ENCODE assay signal across 18 cellular contexts in genomic region chr20:52794853-52795252, GRCh38.
DNase-seq lines count a peak whose midpoint lies in the region; ATAC-seq, FAIRE-seq and TF ChIP-seq lines count a peak whose summit lies in the region.
"Had no signal": no experiment of that assay in that cellular context is flagged by ENCODE, and none has a peak within 500 bp of the region (broad histone marks: within the 10 kb centered on the region; RNA-seq: fewer than 3 reads in every experiment).

No MANE protein-coding gene starts in this region.

- no peaks in the 10 kb centered on the region for H3K36me3 Mint-ChIP-seq in WTC11
- H3K36me3 Mint-ChIP-seq: CD4-positive, alpha-beta memory T cell had no signal

- CTCF ChIA-PET in WTC11 (lab: Charles Lee) = no interaction called here

- H3K4me1 Mint-ChIP-seq in WTC11 = no peaks in the 10 kb centered on the region

- no peaks in the 10 kb centered on the region for H3K9me3 ChIP-seq in small intestine (ENCODE audit: control insufficient read depth, low read depth)
- H3K9me3 ChIP-seq: HAP-1 had no signal

- DNase-seq in WTC11 (ENCODE audit: low spot score) = no peak
- no peak for DNase-seq in frontal cortex (ENCODE audit: low spot score in 2 of 2)
- DNase-seq in small intestine = no peak
- DNase-seq in foreskin fibroblast = no peak
- no peak for DNase-seq in HCEC 1CT
- DNase-seq: 8988T; C1 segment of cervical spinal cord; Calu3; CD4-positive, alpha-beta memory T cell; COR-L47; DMS53; DMS79 treated with DMSO at 0.1 percent for 48 hours; GOT3 had no signal

- no peaks in the 10 kb centered on the region; the same call in 1 of the 2 replicates for H3K27me3 Mint-ChIP-seq in WTC11 (ENCODE audit: low read depth)

- no peaks in the 10 kb centered on the region for H3K9me3 Mint-ChIP-seq in WTC11

- POLR2A ChIA-PET in WTC11 (lab: Charles Lee) = no interaction called here

- no peak overlapping the region for H3K4me3 ChIP-seq in small intestine (ENCODE audit: low read depth in 1 of 2, low read length in 2 of 2)
- H3K4me3 ChIP-seq in foreskin fibroblast (ENCODE audit: low read depth in 1 of 2, low read length in 2 of 2) = no peak overlapping the region
- H3K4me3 ChIP-seq: HAP-1 had no signal

- H3K36me3 ChIP-seq in small intestine (ENCODE audit: control insufficient read depth in 2 of 2, insufficient read depth in 2 of 2, low read length in 2 of 2) = no peaks in the 10 kb centered on the region
- H3K36me3 ChIP-seq: HAP-1 had no signal

- H3K27ac Mint-ChIP-seq in WTC11 = no peak overlapping the region
- H3K27ac Mint-ChIP-seq: CD4-positive, alpha-beta memory T cell had no signal

- peak; percentile 94 for FAIRE-seq in G401.6 (lab: Jason Lieb, UNC)
- FAIRE-seq in frontal cortex (lab: Jason Lieb, UNC) = peak; percentile 98
- FAIRE-seq in small intestine (lab: Jason Lieb, UNC) = peak; percentile 78
- FAIRE-seq: GM12892, H54 had no signal

- no peak overlapping the region for H3K4me3 Mint-ChIP-seq in WTC11
- H3K4me3 Mint-ChIP-seq: CD4-positive, alpha-beta memory T cell had no signal

- H3K4me1 ChIP-seq in small intestine (ENCODE audit: control insufficient read depth in 2 of 2, insufficient read depth in 1 of 2, low read depth in 1 of 2, low read length in 1 of 2) = no peaks in the 10 kb centered on the region
- H3K4me1 ChIP-seq: HAP-1 had no signal

- TF ChIP-seq CTCF in WTC11 (IDR thresholded peaks at IDR 0.05) (no peak), foreskin fibroblast (IDR thresholded peaks at IDR 0.05; ENCODE audit: low read depth, low read length) (no peak)

- H3K27ac ChIP-seq in small intestine (ENCODE audit: low read depth in 1 of 2, low read length in 1 of 2) = no peak overlapping the region

- ATAC-seq in WTC11 = no peak
- no peak for ATAC-seq in HG03097 (IDR thresholded peaks at IDR 0.05; ENCODE audit: low FRiP score, unreplicated experiment)

- H3K27me3 ChIP-seq in small intestine (ENCODE audit: control insufficient read depth in 2 of 2, insufficient read depth in 2 of 2, low read length in 2 of 2) = peaks cover 0 to 2% of the 10 kb centered on the region in 2 donors

TF ChIP-seq in WTC11, 78 proteins besides CTCF, POLR2A, EP300 and RAD21:
- TF ChIP-seq HMGA2 (CRISPR knock-in tag; IDR thresholded peaks at IDR 0.05) (peak; percentile 90), PRRX2 (CRISPR knock-in tag; IDR thresholded peaks at IDR 0.05) (no peak)
